In the genomic region with DNA sequence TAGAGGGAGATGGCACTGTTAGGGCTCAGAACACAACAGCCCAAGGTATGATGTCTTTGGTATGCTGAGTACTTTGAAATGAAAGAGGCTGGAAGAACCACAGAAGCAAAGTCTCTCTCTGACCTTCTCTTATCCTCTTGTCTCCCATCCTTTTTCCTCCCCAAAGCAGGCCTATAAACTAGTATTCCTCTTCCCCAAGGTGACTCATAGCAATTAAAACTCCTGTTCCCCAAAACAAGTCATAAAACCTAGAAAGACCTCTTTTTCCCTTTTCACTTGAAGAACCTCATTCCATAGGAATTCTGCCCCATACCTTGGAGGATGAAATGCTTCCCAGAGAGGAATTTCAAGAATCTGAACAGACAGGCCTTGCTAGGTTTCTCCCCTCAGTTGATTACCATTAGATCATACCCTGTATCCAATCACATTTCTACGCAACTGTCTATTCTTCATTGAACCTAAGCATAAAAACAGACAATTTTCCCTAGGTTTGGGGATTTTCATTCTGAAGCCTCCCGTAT, we compare ENCODE assay signal across 14 cellular contexts. TPM values are rescaled to one million over a fixed set of nuclear protein-coding genes. Genes with fewer than 3 reads are reported as not detected.
DNase-seq lines count a peak whose midpoint lies in the region; ATAC-seq and TF ChIP-seq lines count a peak whose summit lies in the region.
"Had no signal": no experiment of that assay in that cellular context is flagged by ENCODE, and none has a peak within 500 bp of the region (broad histone marks: within the 10 kb centered on the region; RNA-seq: fewer than 3 reads in every experiment).

No MANE protein-coding gene starts in this region.

- H3K4me1 ChIP-seq in breast epithelium, result no peaks in the 10 kb centered on the region
- H3K4me1 ChIP-seq: esophagus muscularis mucosa, transverse colon had no signal

- no peaks in the 10 kb centered on the region for H3K9me3 ChIP-seq in breast epithelium
- H3K9me3 ChIP-seq: esophagus muscularis mucosa, transverse colon had no signal

- DNase-seq in AG04449 (ENCODE audit: low read depth, low spot score) (peak; percentile 71), HT1080 (ENCODE audit: low read depth) (peak; percentile 78), breast epithelium (ENCODE audit: low spot score in 2 of 2) (no peak), iris pigment epithelial cell (ENCODE audit: low read depth) (peak; percentile 41), NOMO-1 treated with dmso at 0.1 percent for 144 hours (lab: John Stamatoyannopoulos, UW; ENCODE audit: unreplicated experiment) (no peak), MV-4-11 (lab: John Stamatoyannopoulos, UW) (no peak), superior temporal gyrus (ENCODE audit: extremely low spot score) (no peak)
- DNase-seq: activated CD4-positive, alpha-beta T cell treated with anti-CD3 and anti-CD28 coated beads for 36 hours; activated naive CD4-positive, alpha-beta T cell treated with anti-CD3 and anti-CD28 coated beads for 36 hours; NCI-H1694; transverse colon had no signal

- POLR2A ChIA-PET in AG04449 (lab: Yijun Ruan, JAX), result no interaction called here

- CTCF ChIA-PET in AG04449 (lab: Yijun Ruan, JAX), result no interaction called here

- H3K27me3 ChIP-seq in breast epithelium, result no peaks in the 10 kb centered on the region
- H3K27me3 ChIP-seq: transverse colon had no signal

- H3K36me3 ChIP-seq in breast epithelium, result no peaks in the 10 kb centered on the region
- H3K36me3 ChIP-seq: esophagus muscularis mucosa, transverse colon had no signal

- intact Hi-C loops in breast epithelium (cut with DNase I; ENCODE audit: low total_unique reads), result no loop called here

- ATAC-seq in GM21526 (IDR thresholded peaks at IDR 0.05; ENCODE audit: low FRiP score, unreplicated experiment), result no peak
- ATAC-seq: activated CD4-positive, alpha-beta T cell treated with anti-CD3 and anti-CD28 coated beads for 36 hours; GM12878 had no signal

- H3K27ac ChIP-seq in breast epithelium, result peak overlapping the region; percentile 21 to 66
- H3K27ac ChIP-seq: esophagus muscularis mucosa, transverse colon had no signal

- TF ChIP-seq POLR2A in breast epithelium (IDR thresholded peaks at IDR 0.05), result no peak

- TF ChIP-seq CTCF in AG04449 (IDR thresholded peaks at IDR 0.05; ENCODE audit: insufficient read depth, low read length, missing control alignments) (no peak), breast epithelium (IDR thresholded peaks at IDR 0.05) (no peak)

- no peak overlapping the region for H3K4me3 ChIP-seq in AG04449 (ENCODE audit: low read depth, low read length)
- H3K4me3 ChIP-seq in breast epithelium, result no peak overlapping the region
- H3K4me3 ChIP-seq: esophagus muscularis mucosa, GM12878, transverse colon had no signal

RNA-seq across cellular contexts. Expression of a gene that starts 25.7 kb away (rescaled TPM):
- 295 and 321 TPM in 2 replicates for total RNA-seq in HT1080 (2014; rRNA removed; shearing (Covaris generic))
- 263 and 266 TPM in 2 replicates for polyA plus RNA-seq in HT1080 (2015; cell fraction: cytosol; rRNA removed)
- 327 and 363 TPM in 2 replicates for polyA plus RNA-seq in HT1080 (2015; cell fraction: nucleus; rRNA removed)
- total RNA-seq in breast epithelium, result 100 to 1,000 TPM; 125 to 574 (median 147) TPM

RNA-seq across cellular contexts. Expression of a gene that starts 26.2 kb away (rescaled TPM):
- 5.8 and 7.0 TPM in 2 replicates for total RNA-seq in HT1080 (2014; rRNA removed; shearing (Covaris generic))
- 3.2 and 4.2 TPM in 2 replicates for polyA plus RNA-seq in HT1080 (2015; cell fraction: cytosol; rRNA removed)
- polyA plus RNA-seq in HT1080 (2015; cell fraction: nucleus; rRNA removed), result 6.3 and 7.3 TPM in 2 replicates
- total RNA-seq in breast epithelium, result 10 to 100 TPM; 25.2 to 37.4 (median 29.4) TPM

Comparison
In these comparisons a context has a peak if more than half of its experiments do, and no peak if none do; other contexts are left out.
1. DNase-seq: peak in AG04449 (single experiment), HT1080 (single experiment) and iris pigment epithelial cell (single experiment); none in breast epithelium (0 of 2), NOMO-1 treated with dmso at 0.1 percent for 144 hours (single experiment), MV-4-11 (single experiment) and superior temporal gyrus (single experiment).